ENCODE assay signal across 17 cellular contexts in genomic region chr5:169176686-169177430, GRCh38.
DNase-seq lines count a peak whose midpoint lies in the region; ATAC-seq, FAIRE-seq and TF ChIP-seq lines count a peak whose summit lies in the region.
"Had no signal": no experiment of that assay in that cellular context is flagged by ENCODE, and none has a peak within 500 bp of the region (broad histone marks: within the 10 kb centered on the region; RNA-seq: fewer than 3 reads in every experiment).

No MANE protein-coding gene starts in this region.

- 0% methylated on average over 5 of the region's 5 CpGs for WGBS in K562 (ENCODE audit: insufficient coverage, low coverage, missing lambda C conversion rate)

- no peaks in the 10 kb centered on the region for H3K9me1 ChIP-seq in K562 (ENCODE audit: control insufficient read depth, insufficient read depth, low read length)

- no peak for TF ChIP-seq POLR2A in K562 (conservative IDR thresholded peaks at IDR 0.05)

- no peak for TF ChIP-seq EP300 in K562 (IDR thresholded peaks at IDR 0.05; ENCODE audit: low read length)

- no peak overlapping the region for H3K4me2 ChIP-seq in K562 (ENCODE audit: insufficient read depth, low read length)
- H3K4me2 ChIP-seq: GM23338 had no signal

- TF ChIP-seq RAD21 in K562 (CRISPR knock-in tag; conservative IDR thresholded peaks at IDR 0.05 in 1 of 2, IDR thresholded peaks at IDR 0.05 in 1 of 2) = no peak

- ATAC-seq in K562 (no peak), HG02870 (IDR thresholded peaks at IDR 0.05; ENCODE audit: unreplicated experiment) (no peak)
- ATAC-seq: CD8-positive, alpha-beta T cell; GM12878 had no signal

- no peak overlapping the region for H3K27ac ChIP-seq in K562 (ENCODE audit: extremely low read depth, low read depth, low read length)
- H3K27ac ChIP-seq: HL-60 had no signal

- no peak overlapping the region for H3K9ac ChIP-seq in K562 (ENCODE audit: insufficient read depth in 1 of 2, low read depth in 2 of 2, low read length in 2 of 2)

- H3K4me3 ChIP-seq in BE2C (ENCODE audit: low read depth, low read length) (no peak overlapping the region), K562 (no peak overlapping the region)
- H3K4me3 ChIP-seq: GM12878, GM23338 had no signal

- BruUV-seq in K562 (replicated peaks; lab: Mats Ljungman, UMichigan) = no TSS peak

- peaks cover 58% of the 10 kb centered on the region for H3K4me1 ChIP-seq in BE2C
- H3K4me1 ChIP-seq in K562 (replicated peaks in 1 of 2; ENCODE audit: control insufficient read depth in 2 of 2, insufficient read depth in 2 of 2, low read length in 2 of 2) = no peaks in the 10 kb centered on the region; a peak in 1 of 5 replicates

- CTCF ChIA-PET in K562 (lab: Yijun Ruan, JAX; ENCODE audit: low intra/inter-chr PET ratio) = no interaction called here

- H3K36me3 ChIP-seq in BE2C (no peaks in the 10 kb centered on the region), K562 (ENCODE audit: control insufficient read depth, insufficient read depth, low read length) (no peaks in the 10 kb centered on the region)

- no peaks in the 10 kb centered on the region for H3K27me3 ChIP-seq in BE2C
- peaks cover 0 to 7% of the 10 kb centered on the region in 2 experiments; a peak in 1 of 5 replicates for H3K27me3 ChIP-seq in K562 (ENCODE audit: control insufficient read depth in 2 of 2, insufficient read depth in 2 of 2, low read length in 2 of 2)

- in situ Hi-C loops in K562 (cut with MboI) = no loop called here

- intact Hi-C loops in K562 (cut with micrococcal nuclease) = no loop called here

- no peaks in the 10 kb centered on the region for H3K9me3 ChIP-seq in BE2C
- no peaks in the 10 kb centered on the region for H3K9me3 ChIP-seq in K562 (replicated peaks; ENCODE audit: control insufficient read depth, insufficient read depth, low read depth, low read length)

- H2AFZ ChIP-seq in K562 (ENCODE audit: low read depth, low read length) = no peak overlapping the region
- H2AFZ ChIP-seq: GM23338 had no signal

- no peak for TF ChIP-seq CTCF in BE2C (IDR thresholded peaks at IDR 0.05; ENCODE audit: low read depth, low read length)
- no peak for TF ChIP-seq CTCF in K562 (IDR thresholded peaks at IDR 0.05 in 2 of 3, conservative IDR thresholded peaks at IDR 0.05 in 1 of 3; ENCODE audit: insufficient read depth in 2 of 3, low read depth in 1 of 3, low read length in 3 of 3)

- POLR2A ChIA-PET in K562 (lab: Yijun Ruan, JAX) = interaction anchor here (1.2 kb wide), 1 partner anchor 146 kb away, joined by 3 read pairs; no protein-coding TSS in a partner anchor

- DNase-seq in BE2C (peak; percentile 79), DMS79 treated with DMSO at 0.1 percent for 48 hours (lab: John Stamatoyannopoulos, UW) (peak; percentile 67), NCI-H526 (lab: John Stamatoyannopoulos, UW) (peak; percentile 38 to 41), K562 (ENCODE audit: extremely low read depth in 1 of 4, low spot score in 3 of 4) (no peak), SKM-1 (lab: John Stamatoyannopoulos, UW; ENCODE audit: unreplicated experiment) (no peak), DMS53 (lab: John Stamatoyannopoulos, UW) (no peak)
- DNase-seq: CD8-positive, alpha-beta T cell; COR-L47; DMS153; H9; HFFc6 had no signal

- no peaks in the 10 kb centered on the region for H3K79me2 ChIP-seq in K562 (ENCODE audit: control insufficient read depth, insufficient read depth, low read length)

- H4K20me1 ChIP-seq in K562 (replicated peaks; ENCODE audit: control insufficient read depth, insufficient read depth, low read length) = no peaks in the 10 kb centered on the region; the same call in 1 of the 2 replicates

- FAIRE-seq in K562 (lab: Jason Lieb, UNC) = no peak
- FAIRE-seq: A204.1, D721Med, GM12878 had no signal

TF ChIP-seq in K562, 482 proteins besides CTCF, POLR2A, EP300 and RAD21:
- TF ChIP-seq ZBTB40 (IDR thresholded peaks at IDR 0.05) = peak; percentile 72
- no peak for TF ChIP-seq ZBTB40 (CRISPR knock-in tag; IDR thresholded peaks at IDR 0.05)
- no peak for TF ChIP-seq NONO (IDR thresholded peaks at IDR 0.05; ENCODE audit: low read depth in 2 of 2, low read length in 1 of 2)
TF ChIP-seq in K562: peak in this region for 1.

Comparison
In these comparisons a context has a peak if more than half of its experiments do, and no peak if none do; other contexts are left out.
1. DNase-seq: peak in BE2C (single experiment), DMS79 treated with DMSO at 0.1 percent for 48 hours (single experiment) and NCI-H526 (2 of 2); none in K562 (0 of 4), SKM-1 (single experiment) and DMS53 (single experiment).